20 cellular contexts compared by ENCODE assay signal in genomic region chr4:140805293-140805692, GRCh38. TPM values are rescaled to one million over a fixed set of nuclear protein-coding genes. Genes with fewer than 3 reads are reported as not detected.
"Had no signal": no experiment of that assay in that cellular context is flagged by ENCODE, and none has a peak within 500 bp of the region (broad histone marks: within the 10 kb centered on the region; RNA-seq: fewer than 3 reads in every experiment).

No MANE protein-coding gene starts in this region.

- H3K4me1 ChIP-seq: breast epithelium had no signal

- H3K9me3 Mint-ChIP-seq: activated CD8-positive, alpha-beta T cell treated with anti-CD3 and anti-CD28 coated beads for 36 hours had no signal

- H3K27ac ChIP-seq: breast epithelium, VCaP had no signal

- H3K27me3 ChIP-seq: breast epithelium had no signal

- H3K4me1 Mint-ChIP-seq: activated CD4-positive, alpha-beta T cell treated with anti-CD3 and anti-CD28 coated beads for 36 hours; activated naive CD4-positive, alpha-beta T cell treated with anti-CD3 and anti-CD28 coated beads, Interleukin-2, amount 50 U/mL, for 24 hours had no signal

- H3K4me3 ChIP-seq: breast epithelium had no signal

- H3K27ac Mint-ChIP-seq: activated CD4-positive, alpha-beta T cell treated with anti-CD3 and anti-CD28 coated beads for 36 hours; activated CD8-positive, alpha-beta T cell treated with anti-CD3 and anti-CD28 coated beads for 36 hours; activated naive CD4-positive, alpha-beta T cell treated with anti-CD3 and anti-CD28 coated beads, Interleukin-2, amount 50 U/mL, for 24 hours had no signal

- ATAC-seq: activated CD4-positive, alpha-beta T cell treated with anti-CD3 and anti-CD28 coated beads for 36 hours; activated CD8-positive, alpha-beta T cell treated with anti-CD3 and anti-CD28 coated beads for 36 hours had no signal

- H3K4me3 Mint-ChIP-seq: activated CD4-positive, alpha-beta T cell treated with anti-CD3 and anti-CD28 coated beads for 36 hours; activated CD8-positive, alpha-beta T cell treated with anti-CD3 and anti-CD28 coated beads for 36 hours; activated naive CD4-positive, alpha-beta T cell treated with anti-CD3 and anti-CD28 coated beads, Interleukin-2, amount 50 U/mL, for 24 hours had no signal

- H3K9me3 ChIP-seq: breast epithelium had no signal

- H3K36me3 Mint-ChIP-seq: activated naive CD4-positive, alpha-beta T cell treated with anti-CD3 and anti-CD28 coated beads, Interleukin-2, amount 50 U/mL, for 24 hours had no signal

- DNase-seq: activated CD4-positive, alpha-beta T cell treated with anti-CD3 and anti-CD28 coated beads for 36 hours; activated CD8-positive, alpha-beta memory T cell treated with anti-CD3 and anti-CD28 coated beads, Interleukin-2, amount 50 U/mL, for 4 hours; activated CD8-positive, alpha-beta T cell treated with anti-CD3 and anti-CD28 coated beads for 36 hours; aorta; caudate nucleus; Karpas-422; MM.1S; NCI-H1105; NCI-H1436; NCI-H1694 treated with DMSO at 0.1 percent for 48 hours; NCI-H2029 treated with DMSO at 0.1 percent for 48 hours; NCI-H345; NCI-H510A; NCI-H69; SIG-M5; T-helper 1 cell had no signal

- H3K36me3 ChIP-seq: breast epithelium had no signal

RNA-seq across cellular contexts. Expression of gene TBC1D9, which starts 49.1 kb away (rescaled TPM):
- total RNA-seq: activated CD8-positive, alpha-beta T cell treated with anti-CD3 and anti-CD28 coated beads for 36 hours; T-helper 2 cell treated with Interferon-gamma antibody and Interleukin-4, amounts not matched to agents 100 ng/mL and 5 ng/mL, for 36 hours had no signal
